ENCODE assay signal across 1 cellular context in genomic region chr1:27321813-27322568, GRCh38.
A peak's percentile ranks its signal among the peaks of the same experiment; 100 is the strongest.
TF ChIP-seq lines count a peak whose summit lies in the region.

Gene TMEM222 (plus strand): TSS chr1:27322163. CDS start chr1:27322198, 35 bp downstream.

TF ChIP-seq in K562, 482 proteins besides CTCF, POLR2A, EP300 and RAD21 (continued from another document and continues in another):
- TF ChIP-seq ZNF592 (IDR thresholded peaks at IDR 0.05) (no peak), BCOR (IDR thresholded peaks at IDR 0.05) (0 out of 2 replicates have a peak, but pooled peaks have one; percentile 14), NFE2 (IDR thresholded peaks at IDR 0.05; ENCODE audit: low read depth) (no peak; the same call in 1 of the 2 replicates), OTX1 (CRISPR knock-in tag; IDR thresholded peaks at IDR 0.05) (peak; percentile 15; the same call in 1 of the 2 replicates), ZNF512 (tag; IDR thresholded peaks at IDR 0.05) (no peak), ZNF668 (CRISPR knock-in tag; IDR thresholded peaks at IDR 0.05) (peak; percentile 30; the same call in 1 of the 2 replicates), NFE2L1 (tag; IDR thresholded peaks at IDR 0.05; ENCODE audit: borderline replicate concordance, low read depth) (no peak), ZNF384 (IDR thresholded peaks at IDR 0.05; ENCODE audit: low read depth, low read length) (peak; percentile 58; the same call in 1 of the 2 replicates), U2AF1 (optimal IDR thresholded peaks at IDR 0.05; ENCODE audit: low read depth, low read length) (peak; percentile 99), ZBTB17 (CRISPR knock-in tag; IDR thresholded peaks at IDR 0.05) (peak; percentile 85; the same call in 1 of the 2 replicates), RBM22 (IDR thresholded peaks at IDR 0.05; ENCODE audit: low read depth, low read length, poor library complexity, severe bottlenecking) (peak; percentile 95), ZNF586 (CRISPR knock-in tag; conservative IDR thresholded peaks at IDR 0.05) (no peak), JUN (IDR thresholded peaks at IDR 0.05; ENCODE audit: borderline replicate concordance, low read depth, low read length) (peak; percentile 92), JUN (CRISPR knock-in tag; IDR thresholded peaks at IDR 0.05; ENCODE audit: borderline replicate concordance) (no peak; the same call in 1 of the 2 replicates), PML (IDR thresholded peaks at IDR 0.05; ENCODE audit: low read length) (no peak; the same call in 1 of the 2 replicates), ATF4 (CRISPR knock-in tag; IDR thresholded peaks at IDR 0.05) (peak; percentile 43), PHF21A (IDR thresholded peaks at IDR 0.05; ENCODE audit: borderline replicate concordance, low read depth) (peak; percentile 73; the same call in 1 of the 2 replicates), ARID1B (IDR thresholded peaks at IDR 0.05) (peak; percentile 25), RBFOX2 (IDR thresholded peaks at IDR 0.05; ENCODE audit: low read depth, low read length) (peak; percentile 97), FOXJ3 (CRISPR knock-in tag; IDR thresholded peaks at IDR 0.05) (no peak), NUFIP1 (IDR thresholded peaks at IDR 0.05; ENCODE audit: partially characterized antibody) (no peak), ETS1 (conservative IDR thresholded peaks at IDR 0.05; ENCODE audit: control insufficient read depth, low read depth, low read length) (peak; percentile 92), LCOR (CRISPR knock-in tag; IDR thresholded peaks at IDR 0.05) (peak; percentile 96), ZNF707 (CRISPR knock-in tag; conservative IDR thresholded peaks at IDR 0.05) (no peak), NCOA1 (IDR thresholded peaks at IDR 0.05; ENCODE audit: low read depth) (peak; percentile 99), ZNF830 (CRISPR knock-in tag; IDR thresholded peaks at IDR 0.05) (0 out of 2 replicates have a peak, but pooled peaks have one; percentile 24), POLR2AphosphoS5 (IDR thresholded peaks at IDR 0.05; ENCODE audit: control insufficient read depth, insufficient read depth, low read depth, low read length) (peak; percentile 77), CTBP1 (IDR thresholded peaks at IDR 0.05; ENCODE audit: borderline replicate concordance) (peak; percentile 99), SNIP1 (IDR thresholded peaks at IDR 0.05; ENCODE audit: low read depth) (no peak), ZNF253 (CRISPR knock-in tag; conservative IDR thresholded peaks at IDR 0.05) (no peak), ZNF785 (CRISPR knock-in tag; IDR thresholded peaks at IDR 0.05) (no peak), SOX6 (IDR thresholded peaks at IDR 0.05) (peak; percentile 73), HEY1 (CRISPR knock-in tag; IDR thresholded peaks at IDR 0.05; ENCODE audit: borderline replicate concordance) (no peak), ZNF174 (CRISPR knock-in tag; IDR thresholded peaks at IDR 0.05) (no peak), ZNF324 (CRISPR knock-in tag; IDR thresholded peaks at IDR 0.05) (no peak), HMG20A (CRISPR knock-in tag; conservative IDR thresholded peaks at IDR 0.05) (no peak), KLF10 (CRISPR knock-in tag; IDR thresholded peaks at IDR 0.05) (no peak), PHF8 (IDR thresholded peaks at IDR 0.05; ENCODE audit: borderline replicate concordance, low read length) (peak; percentile 99), XRCC3 (IDR thresholded peaks at IDR 0.05) (no peak), ZFPM2 (CRISPR knock-in tag; IDR thresholded peaks at IDR 0.05) (no peak), ZNF184 (CRISPR knock-in tag; IDR thresholded peaks at IDR 0.05) (no peak), TCF7L2 (IDR thresholded peaks at IDR 0.05; ENCODE audit: low read depth, low read length) (no peak), MEF2D (tag; conservative IDR thresholded peaks at IDR 0.05; ENCODE audit: low read depth) (no peak), SMARCA5 (IDR thresholded peaks at IDR 0.05) (no peak), CBX3 (IDR thresholded peaks at IDR 0.05; ENCODE audit: borderline replicate concordance in 1 of 2, low read length in 2 of 2) (peak in 1 of 2 experiments; percentile 94; a peak in 2 of 3 replicates), ZNF24 (IDR thresholded peaks at IDR 0.05) (peak; percentile 49; the same call in 1 of the 2 replicates), PHF20 (IDR thresholded peaks at IDR 0.05; ENCODE audit: partially characterized antibody) (peak; percentile 100), ZBTB43 (CRISPR knock-in tag; IDR thresholded peaks at IDR 0.05) (no peak)
- TF ChIP-seq, protein P1, sequence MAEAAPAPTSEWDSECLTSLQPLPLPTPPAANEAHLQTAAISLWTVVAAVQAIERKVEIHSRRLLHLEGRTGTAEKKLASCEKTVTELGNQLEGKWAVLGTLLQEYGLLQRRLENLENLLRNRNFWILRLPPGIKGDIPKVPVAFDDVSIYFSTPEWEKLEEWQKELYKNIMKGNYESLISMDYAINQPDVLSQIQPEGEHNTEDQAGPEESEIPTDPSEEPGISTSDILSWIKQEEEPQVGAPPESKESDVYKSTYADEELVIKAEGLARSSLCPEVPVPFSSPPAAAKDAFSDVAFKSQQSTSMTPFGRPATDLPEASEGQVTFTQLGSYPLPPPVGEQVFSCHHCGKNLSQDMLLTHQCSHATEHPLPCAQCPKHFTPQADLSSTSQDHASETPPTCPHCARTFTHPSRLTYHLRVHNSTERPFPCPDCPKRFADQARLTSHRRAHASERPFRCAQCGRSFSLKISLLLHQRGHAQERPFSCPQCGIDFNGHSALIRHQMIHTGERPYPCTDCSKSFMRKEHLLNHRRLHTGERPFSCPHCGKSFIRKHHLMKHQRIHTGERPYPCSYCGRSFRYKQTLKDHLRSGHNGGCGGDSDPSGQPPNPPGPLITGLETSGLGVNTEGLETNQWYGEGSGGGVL (CRISPR knock-in tag; IDR thresholded peaks at IDR 0.05), result no peak
- TF ChIP-seq, protein P2, sequence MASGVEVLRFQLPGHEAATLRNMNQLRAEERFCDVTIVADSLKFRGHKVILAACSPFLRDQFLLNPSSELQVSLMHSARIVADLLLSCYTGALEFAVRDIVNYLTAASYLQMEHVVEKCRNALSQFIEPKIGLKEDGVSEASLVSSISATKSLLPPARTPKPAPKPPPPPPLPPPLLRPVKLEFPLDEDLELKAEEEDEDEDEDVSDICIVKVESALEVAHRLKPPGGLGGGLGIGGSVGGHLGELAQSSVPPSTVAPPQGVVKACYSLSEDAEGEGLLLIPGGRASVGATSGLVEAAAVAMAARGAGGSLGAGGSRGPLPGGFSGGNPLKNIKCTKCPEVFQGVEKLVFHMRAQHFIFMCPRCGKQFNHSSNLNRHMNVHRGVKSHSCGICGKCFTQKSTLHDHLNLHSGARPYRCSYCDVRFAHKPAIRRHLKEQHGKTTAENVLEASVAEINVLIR (CRISPR knock-in tag; IDR thresholded peaks at IDR 0.05), result peak; percentile 98
- TF ChIP-seq, protein P3, sequence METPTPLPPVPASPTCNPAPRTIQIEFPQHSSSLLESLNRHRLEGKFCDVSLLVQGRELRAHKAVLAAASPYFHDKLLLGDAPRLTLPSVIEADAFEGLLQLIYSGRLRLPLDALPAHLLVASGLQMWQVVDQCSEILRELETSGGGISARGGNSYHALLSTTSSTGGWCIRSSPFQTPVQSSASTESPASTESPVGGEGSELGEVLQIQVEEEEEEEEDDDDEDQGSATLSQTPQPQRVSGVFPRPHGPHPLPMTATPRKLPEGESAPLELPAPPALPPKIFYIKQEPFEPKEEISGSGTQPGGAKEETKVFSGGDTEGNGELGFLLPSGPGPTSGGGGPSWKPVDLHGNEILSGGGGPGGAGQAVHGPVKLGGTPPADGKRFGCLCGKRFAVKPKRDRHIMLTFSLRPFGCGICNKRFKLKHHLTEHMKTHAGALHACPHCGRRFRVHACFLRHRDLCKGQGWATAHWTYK (CRISPR knock-in tag; IDR thresholded peaks at IDR 0.05), result peak; percentile 81; the same call in 1 of the 2 replicates
- TF ChIP-seq, protein P4, sequence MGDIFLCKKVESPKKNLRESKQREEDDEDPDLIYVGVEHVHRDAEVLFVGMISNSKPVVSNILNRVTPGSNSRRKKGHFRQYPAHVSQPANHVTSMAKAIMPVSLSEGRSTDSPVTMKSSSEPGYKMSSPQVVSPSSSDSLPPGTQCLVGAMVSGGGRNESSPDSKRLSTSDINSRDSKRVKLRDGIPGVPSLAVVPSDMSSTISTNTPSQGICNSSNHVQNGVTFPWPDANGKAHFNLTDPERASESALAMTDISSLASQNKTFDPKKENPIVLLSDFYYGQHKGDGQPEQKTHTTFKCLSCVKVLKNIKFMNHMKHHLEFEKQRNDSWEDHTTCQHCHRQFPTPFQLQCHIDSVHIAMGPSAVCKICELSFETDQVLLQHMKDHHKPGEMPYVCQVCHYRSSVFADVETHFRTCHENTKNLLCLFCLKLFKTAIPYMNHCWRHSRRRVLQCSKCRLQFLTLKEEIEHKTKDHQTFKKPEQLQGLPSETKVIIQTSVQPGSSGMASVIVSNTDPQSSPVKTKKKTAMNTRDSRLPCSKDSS (IDR thresholded peaks at IDR 0.05; ENCODE audit: low read depth, partially characterized antibody), result no peak
- TF ChIP-seq, protein P5, sequence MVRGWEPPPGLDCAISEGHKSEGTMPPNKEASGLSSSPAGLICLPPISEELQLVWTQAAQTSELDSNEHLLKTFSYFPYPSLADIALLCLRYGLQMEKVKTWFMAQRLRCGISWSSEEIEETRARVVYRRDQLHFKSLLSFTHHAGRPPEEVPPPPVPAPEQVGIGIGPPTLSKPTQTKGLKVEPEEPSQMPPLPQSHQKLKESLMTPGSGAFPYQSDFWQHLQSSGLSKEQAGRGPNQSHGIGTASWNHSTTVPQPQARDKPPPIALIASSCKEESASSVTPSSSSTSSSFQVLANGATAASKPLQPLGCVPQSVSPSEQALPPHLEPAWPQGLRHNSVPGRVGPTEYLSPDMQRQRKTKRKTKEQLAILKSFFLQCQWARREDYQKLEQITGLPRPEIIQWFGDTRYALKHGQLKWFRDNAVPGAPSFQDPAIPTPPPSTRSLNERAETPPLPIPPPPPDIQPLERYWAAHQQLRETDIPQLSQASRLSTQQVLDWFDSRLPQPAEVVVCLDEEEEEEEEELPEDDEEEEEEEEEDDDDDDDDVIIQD (CRISPR knock-in tag; IDR thresholded peaks at IDR 0.05), result no peak
